In genomic region chr16:69089091-69089912, GRCh38 we compare ENCODE assay signal across 1 cellular context.
TF ChIP-seq lines count a peak whose summit lies in the region.

No MANE protein-coding gene starts in this region.

TF ChIP-seq in HepG2, 621 proteins besides CTCF, POLR2A, EP300 and RAD21 (continued from another document and continues in another):
- TF ChIP-seq THYN1 (CRISPR knock-in tag; IDR thresholded peaks at IDR 0.05; ENCODE audit: borderline replicate concordance, low read depth) (no peak), ZNF644 (CRISPR knock-in tag; IDR thresholded peaks at IDR 0.05; ENCODE audit: low read depth) (no peak), RELA (CRISPR knock-in tag; IDR thresholded peaks at IDR 0.05) (no peak), XRCC5 (optimal IDR thresholded peaks at IDR 0.05; ENCODE audit: low read length) (no peak), TIGD3 (CRISPR knock-in tag; IDR thresholded peaks at IDR 0.05; ENCODE audit: borderline replicate concordance) (no peak), TFAP4 (IDR thresholded peaks at IDR 0.05; ENCODE audit: borderline replicate concordance, low read depth) (peak; percentile 6; the same call in 1 of the 2 replicates), CAMTA2 (CRISPR knock-in tag; IDR thresholded peaks at IDR 0.05; ENCODE audit: borderline replicate concordance) (no peak; the same call in 1 of the 2 replicates), HIC2 (CRISPR knock-in tag; IDR thresholded peaks at IDR 0.05; ENCODE audit: low read depth) (peak; percentile 75), STAG1 (CRISPR knock-in tag; IDR thresholded peaks at IDR 0.05) (peak; percentile 23), ZNF274 (CRISPR knock-in tag; IDR thresholded peaks at IDR 0.05) (peak; percentile 65; the same call in 1 of the 2 replicates), HNF1B (CRISPR knock-in tag; IDR thresholded peaks at IDR 0.05) (no peak; the same call in 1 of the 2 replicates), ZNF350 (CRISPR knock-in tag; IDR thresholded peaks at IDR 0.05; ENCODE audit: borderline replicate concordance, low read depth) (no peak; the same call in 1 of the 2 replicates), ZNF629 (CRISPR knock-in tag; conservative IDR thresholded peaks at IDR 0.05) (no peak), TOPORS (CRISPR knock-in tag; IDR thresholded peaks at IDR 0.05) (0 out of 2 replicates have a peak, but pooled peaks have one; percentile 69), TBL1XR1 (IDR thresholded peaks at IDR 0.05; ENCODE audit: borderline replicate concordance, low read length, partially characterized antibody) (no peak), CBX1 (IDR thresholded peaks at IDR 0.05; ENCODE audit: low read depth) (peak; percentile 65), ZNF253 (CRISPR knock-in tag; IDR thresholded peaks at IDR 0.05; ENCODE audit: borderline replicate concordance) (no peak), MED13 (CRISPR knock-in tag; IDR thresholded peaks at IDR 0.05) (no peak), PITX1 (CRISPR knock-in tag; IDR thresholded peaks at IDR 0.05) (no peak), ATF4 (CRISPR knock-in tag; IDR thresholded peaks at IDR 0.05) (peak in 1 of 2 experiments; percentile 23; a peak in 1 of 4 replicates), HNRNPL (IDR thresholded peaks at IDR 0.05; ENCODE audit: low read depth, low read length) (0 out of 2 replicates have a peak, but pooled peaks have one; percentile 41), HHEX (CRISPR knock-in tag; IDR thresholded peaks at IDR 0.05) (no peak), ZNF33B (CRISPR knock-in tag; IDR thresholded peaks at IDR 0.05) (no peak), PLRG1 (conservative IDR thresholded peaks at IDR 0.05) (no peak), FIP1L1 (IDR thresholded peaks at IDR 0.05; ENCODE audit: borderline replicate concordance, insufficient read depth, low read depth, low read length) (no peak), ZNF441 (CRISPR knock-in tag; IDR thresholded peaks at IDR 0.05; ENCODE audit: borderline replicate concordance) (peak; percentile 68; the same call in 1 of the 2 replicates), ZBTB37 (CRISPR knock-in tag; IDR thresholded peaks at IDR 0.05) (no peak), KMT2B (CRISPR knock-in tag; IDR thresholded peaks at IDR 0.05) (0 out of 2 replicates have a peak, but pooled peaks have one; percentile 26), ZNF275 (CRISPR knock-in tag; IDR thresholded peaks at IDR 0.05; ENCODE audit: borderline replicate concordance) (no peak), ZNF749 (CRISPR knock-in tag; IDR thresholded peaks at IDR 0.05; ENCODE audit: borderline replicate concordance) (no peak), ZNF704 (CRISPR knock-in tag; IDR thresholded peaks at IDR 0.05; ENCODE audit: borderline replicate concordance) (no peak), ZNF777 (CRISPR knock-in tag; IDR thresholded peaks at IDR 0.05) (no peak), MATR3 (CRISPR knock-in tag; IDR thresholded peaks at IDR 0.05) (no peak), ZNF841 (CRISPR knock-in tag; IDR thresholded peaks at IDR 0.05; ENCODE audit: borderline replicate concordance) (no peak), HIVEP1 (CRISPR knock-in tag; IDR thresholded peaks at IDR 0.05) (0 out of 2 replicates have a peak, but pooled peaks have one; percentile 22), KDM6A (CRISPR knock-in tag; IDR thresholded peaks at IDR 0.05; ENCODE audit: low read depth) (0 out of 2 replicates have a peak, but pooled peaks have one; percentile 4), FLYWCH1 (CRISPR knock-in tag; IDR thresholded peaks at IDR 0.05) (no peak), PBX3 (CRISPR knock-in tag; IDR thresholded peaks at IDR 0.05; ENCODE audit: borderline replicate concordance) (no peak), MXD4 (CRISPR knock-in tag; IDR thresholded peaks at IDR 0.05) (no peak), ZMYM2 (CRISPR knock-in tag; IDR thresholded peaks at IDR 0.05) (no peak), HMGA1 (CRISPR knock-in tag; conservative IDR thresholded peaks at IDR 0.05) (no peak), ZNF800 (CRISPR knock-in tag; IDR thresholded peaks at IDR 0.05) (no peak), ZNF768 (CRISPR knock-in tag; IDR thresholded peaks at IDR 0.05) (peak; percentile 75; the same call in 1 of the 2 replicates), ZNF329 (CRISPR knock-in tag; IDR thresholded peaks at IDR 0.05; ENCODE audit: low read depth) (no peak), ZNF292 (CRISPR knock-in tag; IDR thresholded peaks at IDR 0.05; ENCODE audit: borderline replicate concordance, low read depth) (peak; percentile 98), ZNF839 (CRISPR knock-in tag; IDR thresholded peaks at IDR 0.05; ENCODE audit: borderline replicate concordance) (peak; percentile 55), ZFP36 (IDR thresholded peaks at IDR 0.05; ENCODE audit: borderline replicate concordance, low read depth, low read length, partially characterized antibody) (no peak), ZNF605 (CRISPR knock-in tag; IDR thresholded peaks at IDR 0.05) (peak; percentile 47; the same call in 1 of the 2 replicates), HOXA9 (CRISPR knock-in tag; IDR thresholded peaks at IDR 0.05; ENCODE audit: borderline replicate concordance) (peak; percentile 76; the same call in 1 of the 2 replicates), ZNF280B (CRISPR knock-in tag; IDR thresholded peaks at IDR 0.05; ENCODE audit: borderline replicate concordance) (peak; percentile 76; the same call in 1 of the 2 replicates), MYPOP (CRISPR knock-in tag; IDR thresholded peaks at IDR 0.05) (no peak; the same call in 1 of the 2 replicates), ZBTB42 (CRISPR knock-in tag; IDR thresholded peaks at IDR 0.05) (no peak)
